ENCODE assay signal across 13 cellular contexts in genomic region chr3:139830817-139831216, GRCh38.
DNase-seq lines count a peak whose midpoint lies in the region; TF ChIP-seq lines count a peak whose summit lies in the region.
"Had no signal": no experiment of that assay in that cellular context is flagged by ENCODE, and none has a peak within 500 bp of the region (broad histone marks: within the 10 kb centered on the region; RNA-seq: fewer than 3 reads in every experiment).

No MANE protein-coding gene starts in this region.

- H3K4me1 ChIP-seq in adrenal gland (replicated peaks in 1 of 2), result no peaks in the 10 kb centered on the region
- H3K4me1 ChIP-seq in skeletal muscle tissue (ENCODE audit: control insufficient read depth in 3 of 3, insufficient read depth in 3 of 3, low read length in 3 of 3), result peaks cover 9 to 14% (median 11%) of the 10 kb centered on the region in 3 donors
- no peaks in the 10 kb centered on the region for H3K4me1 ChIP-seq in breast epithelium

- intact Hi-C loops in adrenal gland (cut with DNase I), result no loop called here
- intact Hi-C loops in breast epithelium (cut with DNase I; ENCODE audit: low total_unique reads), result no loop called here

- TF ChIP-seq POLR2A in adrenal gland (IDR thresholded peaks at IDR 0.05), result no peak
- TF ChIP-seq POLR2A in breast epithelium (IDR thresholded peaks at IDR 0.05), result no peak

- H3K36me3 ChIP-seq in adrenal gland (replicated peaks in 1 of 2), result no peaks in the 10 kb centered on the region
- H3K36me3 ChIP-seq in skeletal muscle tissue (ENCODE audit: control insufficient read depth in 3 of 3, insufficient read depth in 3 of 3, low read length in 3 of 3), result no peaks in the 10 kb centered on the region
- no peaks in the 10 kb centered on the region for H3K36me3 ChIP-seq in breast epithelium

- H3K27ac ChIP-seq in adrenal gland (no peak overlapping the region), skeletal muscle tissue (ENCODE audit: low read depth, low read length) (no peak overlapping the region), breast epithelium (no peak overlapping the region)

- WGBS in adrenal gland, 4 donors, result 56 to 73% (median 67%) methylated on average over 7 to 11 of the region's 11 CpGs

- no peaks in the 10 kb centered on the region for H3K9me3 ChIP-seq in adrenal gland (replicated peaks in 1 of 3)
- H3K9me3 ChIP-seq in skeletal muscle tissue (ENCODE audit: control insufficient read depth in 3 of 3, low read length in 3 of 3), result no peaks in the 10 kb centered on the region
- H3K9me3 ChIP-seq in breast epithelium, result no peaks in the 10 kb centered on the region

- H3K4me3 ChIP-seq in adrenal gland, result no peak overlapping the region
- peak overlapping the region in 2 of 3 donors; percentile 5 to 41 for H3K4me3 ChIP-seq in skeletal muscle tissue (ENCODE audit: low read length in 3 of 3)
- no peak overlapping the region for H3K4me3 ChIP-seq in breast epithelium

- DNase-seq in NCI-H2227 (lab: John Stamatoyannopoulos, UW; ENCODE audit: unreplicated experiment) (peak; percentile 91), adrenal gland (peak in 4 of 7 donors; percentile 14 to 81 (median 18)), left kidney (ENCODE audit: low read depth, low spot score) (peak; percentile 67), pons (ENCODE audit: low spot score) (no peak), breast epithelium (ENCODE audit: low spot score in 2 of 2) (no peak)
- no peak for DNase-seq in activated naive CD4-positive, alpha-beta T cell treated with Interleukin-2 at 50 U/mL for 16 hours
- DNase-seq: activated CD4-positive, CD25-positive, alpha-beta regulatory T cell treated with anti-CD3 and anti-CD28 coated beads, Interleukin-2, amount 50 U/mL, for 72 hours; effector memory CD4-positive, alpha-beta T cell; foreskin fibroblast; GF-D8; MV-4-11; naive thymus-derived CD4-positive, alpha-beta T cell had no signal

- no peak overlapping the region for H3K9ac ChIP-seq in skeletal muscle tissue (ENCODE audit: low read depth in 1 of 3, low read length in 3 of 3)

- no peak for TF ChIP-seq CTCF in adrenal gland (IDR thresholded peaks at IDR 0.05)
- no peak for TF ChIP-seq CTCF in breast epithelium (IDR thresholded peaks at IDR 0.05)

- H3K27me3 ChIP-seq in adrenal gland (no peaks in the 10 kb centered on the region), skeletal muscle tissue (ENCODE audit: control insufficient read depth in 3 of 3, insufficient read depth in 3 of 3, low read length in 3 of 3) (no peaks in the 10 kb centered on the region), breast epithelium (no peaks in the 10 kb centered on the region)

Comparison
In these comparisons a context has a peak if more than half of its experiments do, and no peak if none do; other contexts are left out.
1. DNase-seq: peak in NCI-H2227 (single experiment), adrenal gland (4 of 7) and left kidney (single experiment); none in activated naive CD4-positive, alpha-beta T cell treated with Interleukin-2 at 50 U/mL for 16 hours (single experiment), pons (single experiment) and breast epithelium (0 of 2).
2. H3K4me3 ChIP-seq: peak in skeletal muscle tissue (2 of 3); none in adrenal gland (0 of 4) and breast epithelium (0 of 3).